In genomic region chr2:18362696-18363095, GRCh38 we compare ENCODE assay signal across 23 cellular contexts.
DNase-seq lines count a peak whose midpoint lies in the region; ATAC-seq and TF ChIP-seq lines count a peak whose summit lies in the region.
"Had no signal": no experiment of that assay in that cellular context is flagged by ENCODE, and none has a peak within 500 bp of the region (broad histone marks: within the 10 kb centered on the region; RNA-seq: fewer than 3 reads in every experiment).

No MANE protein-coding gene starts in this region.

- no peaks in the 10 kb centered on the region for H3K36me3 ChIP-seq in neural cell (ENCODE audit: insufficient read depth, low read length)
- H3K36me3 ChIP-seq: BLaER1, cardiac muscle cell had no signal

- H3K27me3 Mint-ChIP-seq in activated naive CD8-positive, alpha-beta T cell treated with anti-CD3 and anti-CD28 coated beads, Interleukin-2, amount 50 U/mL, for 24 hours = peaks cover 2% of the 10 kb centered on the region
- peaks cover 2% of the 10 kb centered on the region for H3K27me3 Mint-ChIP-seq in activated CD8-positive, alpha-beta T cell treated with anti-CD3 and anti-CD28 coated beads for 36 hours
- H3K27me3 Mint-ChIP-seq: activated naive CD4-positive, alpha-beta T cell treated with anti-CD3 and anti-CD28 coated beads, Interleukin-2, amount 50 U/mL, for 24 hours had no signal

- no peak overlapping the region for H3K4me3 Mint-ChIP-seq in activated naive CD8-positive, alpha-beta T cell treated with anti-CD3 and anti-CD28 coated beads, Interleukin-2, amount 50 U/mL, for 24 hours
- no peak overlapping the region for H3K4me3 Mint-ChIP-seq in activated CD8-positive, alpha-beta T cell treated with anti-CD3 and anti-CD28 coated beads for 36 hours
- H3K4me3 Mint-ChIP-seq: activated CD8-positive, alpha-beta T cell treated with anti-CD3 and anti-CD28 coated beads, Interleukin-2, amount 10 ng/mL, durations not matched to agents 7 days and 5 days; activated naive CD4-positive, alpha-beta T cell treated with anti-CD3 and anti-CD28 coated beads, Interleukin-2, amount 50 U/mL, for 24 hours; WTC11 had no signal

- TF ChIP-seq CTCF in epithelial cell of esophagus (IDR thresholded peaks at IDR 0.05; ENCODE audit: insufficient read depth, low read depth, low read length, missing control alignments) (no peak), neural cell (IDR thresholded peaks at IDR 0.05; ENCODE audit: poor library complexity, severe bottlenecking) (no peak)
- no peak for TF ChIP-seq CTCF in activated CD8-positive, alpha-beta T cell treated with anti-CD3 and anti-CD28 coated beads for 36 hours (IDR thresholded peaks at IDR 0.05)

- intact Hi-C loops in activated CD8-positive, alpha-beta T cell treated with anti-CD3 and anti-CD28 coated beads for 36 hours (cut with micrococcal nuclease) = no loop called here

- no peak for TF ChIP-seq RAD21 in neural cell (conservative IDR thresholded peaks at IDR 0.05)

- H3K9ac ChIP-seq in neural cell (ENCODE audit: low read length) = no peak overlapping the region
- H3K9ac ChIP-seq: BLaER1, parathyroid adenoma had no signal

- H3K27ac Mint-ChIP-seq in activated naive CD8-positive, alpha-beta T cell treated with anti-CD3 and anti-CD28 coated beads, Interleukin-2, amount 50 U/mL, for 24 hours = no peak overlapping the region
- no peak overlapping the region for H3K27ac Mint-ChIP-seq in activated CD8-positive, alpha-beta T cell treated with anti-CD3 and anti-CD28 coated beads for 36 hours
- H3K27ac Mint-ChIP-seq: activated CD8-positive, alpha-beta T cell treated with anti-CD3 and anti-CD28 coated beads, Interleukin-2, amount 10 ng/mL, durations not matched to agents 7 days and 5 days; activated naive CD4-positive, alpha-beta T cell treated with anti-CD3 and anti-CD28 coated beads, Interleukin-2, amount 50 U/mL, for 24 hours; WTC11 had no signal

- CTCF ChIA-PET in activated CD8-positive, alpha-beta T cell treated with anti-CD3 and anti-CD28 coated beads for 36 hours (lab: Charles Lee) = no interaction called here

- DNase-seq in AG20443 (ENCODE audit: low spot score) (peak; percentile 17), NCI-H226 (peak; percentile 63), epithelial cell of esophagus (ENCODE audit: low read depth) (peak; percentile 58), SIG-M5 (lab: John Stamatoyannopoulos, UW) (no peak), DMS153 (lab: John Stamatoyannopoulos, UW) (no peak)
- DNase-seq in activated naive CD8-positive, alpha-beta T cell treated with anti-CD3 and anti-CD28 coated beads, Interleukin-2, amount 50 U/mL, for 24 hours = no peak
- no peak for DNase-seq in activated CD8-positive, alpha-beta T cell treated with anti-CD3 and anti-CD28 coated beads for 36 hours
- DNase-seq: activated CD8-positive, alpha-beta T cell treated with anti-CD3 and anti-CD28 coated beads, Interleukin-2, amount 10 ng/mL, durations not matched to agents 7 days and 5 days; activated T-cell treated with anti-CD3 and anti-CD28 coated beads, Interleukin-2, amount 50 U/mL, for 48 hours; foreskin melanocyte; H7; Kasumi-1; NCI-H1417; NCI-H345; NK-92 treated with Interleukin-12 subunit alpha and Interleukin-12 subunit beta, amount 100 ng/mL, for 24 hours; T-helper 1 cell had no signal

- H2AFZ ChIP-seq in neural cell (ENCODE audit: low read depth, low read length) = no peak overlapping the region
- H2AFZ ChIP-seq: parathyroid adenoma had no signal

- H3K4me2 ChIP-seq in neural cell (ENCODE audit: low read length) = no peak overlapping the region
- H3K4me2 ChIP-seq: BLaER1, smooth muscle cell had no signal

- no peak for TF ChIP-seq EP300 in neural cell (conservative IDR thresholded peaks at IDR 0.05; ENCODE audit: poor library complexity, severe bottlenecking)

- no peaks in the 10 kb centered on the region for H3K9me3 Mint-ChIP-seq in activated naive CD8-positive, alpha-beta T cell treated with anti-CD3 and anti-CD28 coated beads, Interleukin-2, amount 50 U/mL, for 24 hours
- no peaks in the 10 kb centered on the region for H3K9me3 Mint-ChIP-seq in activated CD8-positive, alpha-beta T cell treated with anti-CD3 and anti-CD28 coated beads for 36 hours
- H3K9me3 Mint-ChIP-seq: activated naive CD4-positive, alpha-beta T cell treated with anti-CD3 and anti-CD28 coated beads, Interleukin-2, amount 50 U/mL, for 24 hours; WTC11 had no signal

- no peaks in the 10 kb centered on the region for H3K9me3 ChIP-seq in neural cell (ENCODE audit: low read length)
- H3K9me3 ChIP-seq: BLaER1 had no signal

- H3K4me1 Mint-ChIP-seq in activated naive CD8-positive, alpha-beta T cell treated with anti-CD3 and anti-CD28 coated beads, Interleukin-2, amount 50 U/mL, for 24 hours = no peaks in the 10 kb centered on the region
- no peaks in the 10 kb centered on the region for H3K4me1 Mint-ChIP-seq in activated CD8-positive, alpha-beta T cell treated with anti-CD3 and anti-CD28 coated beads for 36 hours (ENCODE audit: low read depth)
- H3K4me1 Mint-ChIP-seq: activated naive CD4-positive, alpha-beta T cell treated with anti-CD3 and anti-CD28 coated beads, Interleukin-2, amount 50 U/mL, for 24 hours; WTC11 had no signal

- no peak for ATAC-seq in activated naive CD8-positive, alpha-beta T cell treated with anti-CD3 and anti-CD28 coated beads, Interleukin-2, amount 50 U/mL, for 24 hours
- no peak for ATAC-seq in activated CD8-positive, alpha-beta T cell treated with anti-CD3 and anti-CD28 coated beads for 36 hours
- ATAC-seq: activated CD8-positive, alpha-beta T cell treated with anti-CD3 and anti-CD28 coated beads, Interleukin-2, amount 10 ng/mL, durations not matched to agents 7 days and 5 days; WTC11 had no signal

- H3K9me2 ChIP-seq in neural cell (ENCODE audit: insufficient read depth, low read length) = no peaks in the 10 kb centered on the region

- POLR2A ChIA-PET in activated CD8-positive, alpha-beta T cell treated with anti-CD3 and anti-CD28 coated beads for 36 hours (lab: Charles Lee) = no interaction called here

- no peaks in the 10 kb centered on the region for H3K36me3 Mint-ChIP-seq in activated naive CD8-positive, alpha-beta T cell treated with anti-CD3 and anti-CD28 coated beads, Interleukin-2, amount 50 U/mL, for 24 hours (ENCODE audit: low read depth)
- H3K36me3 Mint-ChIP-seq in activated CD8-positive, alpha-beta T cell treated with anti-CD3 and anti-CD28 coated beads for 36 hours (ENCODE audit: low read depth) = no peaks in the 10 kb centered on the region
- H3K36me3 Mint-ChIP-seq: activated naive CD4-positive, alpha-beta T cell treated with anti-CD3 and anti-CD28 coated beads, Interleukin-2, amount 50 U/mL, for 24 hours; WTC11 had no signal

- H3K27ac ChIP-seq in neural cell (ENCODE audit: low read length) = no peak overlapping the region
- H3K27ac ChIP-seq: BLaER1, cardiac muscle cell, parathyroid adenoma had no signal

- H3K79me2 ChIP-seq in neural cell (replicated peaks; ENCODE audit: insufficient read depth, low read length) = no peaks in the 10 kb centered on the region
- H3K79me2 ChIP-seq: parathyroid adenoma had no signal

- no peaks in the 10 kb centered on the region for H3F3A ChIP-seq in neural cell (ENCODE audit: insufficient read depth, low read length, poor library complexity, severe bottlenecking)

- H3K27me3 ChIP-seq in neural cell (ENCODE audit: insufficient read depth, low read depth, low read length) = no peaks in the 10 kb centered on the region
- H3K27me3 ChIP-seq: BLaER1, cardiac muscle cell had no signal

- H3K4me3 ChIP-seq in epithelial cell of esophagus (ENCODE audit: low read length) (no peak overlapping the region), neural cell (ENCODE audit: low read length) (peak overlapping the region; percentile 30)
- H3K4me3 ChIP-seq: BLaER1, cardiac muscle cell, smooth muscle cell had no signal

- H4K20me1 ChIP-seq in neural cell (ENCODE audit: insufficient read depth) = no peaks in the 10 kb centered on the region
- H4K20me1 ChIP-seq: BLaER1 had no signal

TF ChIP-seq in neural cell, 6 proteins besides CTCF, POLR2A, EP300 and RAD21:
- TF ChIP-seq POLR2AphosphoS5 (IDR thresholded peaks at IDR 0.05) (no peak), TAF1 (IDR thresholded peaks at IDR 0.05; ENCODE audit: low read depth) (no peak), REST (IDR thresholded peaks at IDR 0.05; ENCODE audit: borderline replicate concordance) (no peak), EZH2 (IDR thresholded peaks at IDR 0.05; ENCODE audit: borderline replicate concordance, insufficient read depth, low read length, poor library complexity, severe bottlenecking) (no peak), SMC3 (conservative IDR thresholded peaks at IDR 0.05; ENCODE audit: poor library complexity) (no peak), MXI1 (conservative IDR thresholded peaks at IDR 0.05; ENCODE audit: poor library complexity, severe bottlenecking) (no peak)

Comparison
In these comparisons a context has a peak if more than half of its experiments do, and no peak if none do; other contexts are left out.
1. DNase-seq: peak in AG20443 (single experiment), NCI-H226 (single experiment) and epithelial cell of esophagus (single experiment); none in SIG-M5 (single experiment), activated naive CD8-positive, alpha-beta T cell treated with anti-CD3 and anti-CD28 coated beads, Interleukin-2, amount 50 U/mL, for 24 hours (single experiment), DMS153 (single experiment) and activated CD8-positive, alpha-beta T cell treated with anti-CD3 and anti-CD28 coated beads for 36 hours (single experiment).